ENCODE assay signal across 10 cellular contexts in the genomic region with DNA sequence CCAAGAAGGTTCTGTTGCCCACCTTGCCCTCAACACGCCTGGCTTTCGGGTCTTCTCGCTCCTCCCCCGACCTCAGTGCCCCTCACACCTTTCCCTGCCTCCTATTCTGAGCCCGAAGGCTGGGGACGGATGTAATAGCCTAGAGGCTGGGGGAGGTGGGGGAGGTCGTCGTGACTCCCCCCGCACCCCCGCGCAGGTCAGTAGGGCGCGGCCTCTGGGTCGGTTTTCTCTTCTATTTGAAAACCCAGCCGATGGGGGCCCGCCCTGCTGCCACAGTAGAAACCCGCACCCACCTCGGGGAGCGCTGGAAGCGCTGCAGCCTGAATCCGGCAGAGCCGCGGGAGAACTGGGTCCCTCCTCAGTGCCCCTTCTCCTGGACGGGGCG. TPM values are rescaled to one million over a fixed set of nuclear protein-coding genes. Genes with fewer than 3 reads are reported as not detected.
A peak's percentile ranks its signal among the peaks of the same experiment; 100 is the strongest.
DNase-seq lines count a peak whose midpoint lies in the region; ATAC-seq, FAIRE-seq and TF ChIP-seq lines count a peak whose summit lies in the region.
"Had no signal": no experiment of that assay in that cellular context is flagged by ENCODE, and none has a peak within 500 bp of the region (broad histone marks: within the 10 kb centered on the region; RNA-seq: fewer than 3 reads in every experiment).

No MANE protein-coding gene starts in this region.

- H3K4me2 ChIP-seq in mammary epithelial cell (ENCODE audit: insufficient read depth, low read depth, low read length) (no peak overlapping the region), H1 (ENCODE audit: insufficient read depth in 1 of 2, low read depth in 2 of 2, low read length in 2 of 2) (peak overlapping the region; percentile 78 to 94)

- no peak overlapping the region for H3K23ac ChIP-seq in H1 (ENCODE audit: insufficient read length)

- no TSS peak for BruUV-seq in mammary epithelial cell (replicated peaks; lab: Mats Ljungman, UMichigan)

- WGBS in mammary epithelial cell (ENCODE audit: low coverage, missing lambda C conversion rate): 81% methylated on average over 12 of the region's 25 CpGs
- WGBS in H1 (ENCODE audit: extremely low coverage in 1 of 2, insufficient coverage in 1 of 2, insufficient read length in 1 of 2, insufficient replicate concordance in 2 of 2, low coverage in 1 of 2, low lambda C conversion rate in 2 of 2, missing lambda C conversion rate in 1 of 2), 2 experiments: 1% methylated on average over 17 of the region's 25 CpGs; no CpG with 5 or more reads in 1 of the 2 experiments
- WGBS in urinary bladder: 14% methylated on average over 25 of the region's 25 CpGs

- H3K23me2 ChIP-seq in H1 (ENCODE audit: low read depth, low read length): peaks cover 14% of the 10 kb centered on the region

- H3K27ac ChIP-seq in breast epithelium: peak overlapping the region in 1 of 2 donors; percentile 71
- H3K27ac ChIP-seq in mammary epithelial cell (ENCODE audit: insufficient read depth, low read depth, low read length): no peak overlapping the region
- H3K27ac ChIP-seq in H1 (ENCODE audit: low read depth, low read length): peak overlapping the region; percentile 81; the same call in 1 of the 2 replicates
- peak overlapping the region; percentile 43 for H3K27ac ChIP-seq in urinary bladder (ENCODE audit: low read depth)
- no peak overlapping the region for H3K27ac ChIP-seq in RWPE1
- H3K27ac ChIP-seq: VCaP had no signal

- no peaks in the 10 kb centered on the region for H3K9me3 Mint-ChIP-seq in natural killer cell

- TF ChIP-seq CTCF in breast epithelium (IDR thresholded peaks at IDR 0.05) (no peak), mammary epithelial cell (conservative IDR thresholded peaks at IDR 0.05 in 1 of 2, IDR thresholded peaks at IDR 0.05 in 1 of 2; ENCODE audit: extremely low read depth in 1 of 2, insufficient read depth in 1 of 2, low read depth in 1 of 2, low read length in 2 of 2) (no peak), H1 (IDR thresholded peaks at IDR 0.05; ENCODE audit: control extremely low read depth in 1 of 3, insufficient read depth in 1 of 3, low read depth in 1 of 3, low read length in 3 of 3) (no peak), natural killer cell (IDR thresholded peaks at IDR 0.05) (no peak), RWPE1 (conservative IDR thresholded peaks at IDR 0.05; ENCODE audit: low read depth) (no peak)

- H3K9me3 ChIP-seq in breast epithelium: no peaks in the 10 kb centered on the region
- no peaks in the 10 kb centered on the region for H3K9me3 ChIP-seq in mammary epithelial cell (replicated peaks; ENCODE audit: insufficient read depth, low read length)
- no peaks in the 10 kb centered on the region for H3K9me3 ChIP-seq in H1 (ENCODE audit: insufficient read depth in 2 of 2, low read depth in 1 of 2, low read length in 1 of 2)

- no peak overlapping the region for H2AFZ ChIP-seq in mammary epithelial cell (ENCODE audit: low read depth, low read length)
- H2AFZ ChIP-seq in H1 (ENCODE audit: low read length): no peak overlapping the region

- peak overlapping the region; percentile 94 for H3K4ac ChIP-seq in H1 (replicated peaks; ENCODE audit: insufficient read length, low read depth, low read length)

- no peak overlapping the region; the same call in 1 of the 2 replicates for H2AK5ac ChIP-seq in H1 (ENCODE audit: low read depth, low read length)

- H3K27ac Mint-ChIP-seq in natural killer cell: peak overlapping the region in 1 of 2 donors; percentile 74

- H3K27me3 ChIP-seq in breast epithelium: no peaks in the 10 kb centered on the region
- peaks cover 24% of the 10 kb centered on the region for H3K27me3 ChIP-seq in mammary epithelial cell (ENCODE audit: insufficient read depth, low read length)
- H3K27me3 ChIP-seq in H1 (replicated peaks in 1 of 4; ENCODE audit: control insufficient read depth in 3 of 4, extremely low read depth in 1 of 4, insufficient read depth in 3 of 4, low read length in 3 of 4): no peaks in the 10 kb centered on the region

- peaks cover 0 to 21% of the 10 kb centered on the region in 2 donors for H3K27me3 Mint-ChIP-seq in natural killer cell (ENCODE audit: low read depth in 2 of 2)

- peak overlapping the region; percentile 4 for H4K5ac ChIP-seq in H1 (ENCODE audit: insufficient read length, low read depth, low read length)

- intact Hi-C loops in breast epithelium (cut with DNase I; ENCODE audit: low total_unique reads) (no loop called here), mammary epithelial cell (cut with micrococcal nuclease) (no loop called here), natural killer cell (cut with micrococcal nuclease) (no loop called here)

- peak overlapping the region; percentile 96 for H3K18ac ChIP-seq in H1 (ENCODE audit: extremely low read depth, low read length)

- FAIRE-seq in H1 (lab: Jason Lieb, UNC): no peak

- H3K79me2 ChIP-seq in mammary epithelial cell (ENCODE audit: insufficient read depth, low read length) (no peaks in the 10 kb centered on the region), H1 (ENCODE audit: control insufficient read depth in 1 of 2, insufficient read depth in 2 of 2, low read length in 2 of 2) (peaks cover 34 to 57% of the 10 kb centered on the region in 2 experiments)

- in situ Hi-C loops in mammary epithelial cell (cut with MboI; ENCODE audit: low sequenced_read_pairs in 2 of 2): no loop called here

- POLR2A ChIA-PET in H1 (lab: Charles Lee; ENCODE audit: partially characterized antibody): interaction anchor here (0.6 to 25.1 kb wide), 11 partner anchors 9 to 77 kb away, joined by 3 to 748 read pairs (median 4); partner anchors contain the start of gene PIF1
- POLR2A ChIA-PET in RWPE1 (lab: Yijun Ruan, JAX; ENCODE audit: low non-redundant PET): no interaction called here

- H2BK5ac ChIP-seq in H1 (ENCODE audit: low read depth, low read length): peak overlapping the region; percentile 97

- H3K36me3 ChIP-seq in breast epithelium (no peaks in the 10 kb centered on the region), mammary epithelial cell (ENCODE audit: insufficient read depth, low read length) (no peaks in the 10 kb centered on the region), H1 (ENCODE audit: control insufficient read depth in 2 of 4, insufficient read depth in 4 of 4, low read length in 3 of 4) (no peaks in the 10 kb centered on the region), urinary bladder (ENCODE audit: insufficient read depth) (no peaks in the 10 kb centered on the region)

- peak overlapping the region; percentile 63 to 97 (median 71) for H3K4me3 ChIP-seq in breast epithelium
- no peak overlapping the region for H3K4me3 ChIP-seq in mammary epithelial cell (replicated peaks in 1 of 3; ENCODE audit: insufficient read depth in 1 of 3, low read depth in 2 of 3, low read length in 3 of 3)
- peak overlapping the region; percentile 40 to 95 (median 75) for H3K4me3 ChIP-seq in H1 (ENCODE audit: extremely low read depth in 1 of 4, insufficient read depth in 2 of 4, low read depth in 3 of 4, low read length in 4 of 4)
- peak overlapping the region; percentile 79 for H3K4me3 ChIP-seq in urinary bladder (ENCODE audit: low read depth, low read length)

- H3K56ac ChIP-seq in H1 (replicated peaks; ENCODE audit: insufficient read length, low read depth, low read length): peak overlapping the region; percentile 90

- H4K91ac ChIP-seq in H1 (replicated peaks; ENCODE audit: insufficient read length, low read length): peak overlapping the region; percentile 84

- no peak overlapping the region for H3K14ac ChIP-seq in H1 (ENCODE audit: insufficient read length)

- dilution Hi-C loops in mammary epithelial cell (cut with HindIII; ENCODE audit: low sequenced_read_pairs): no loop called here

- peak overlapping the region; percentile 82 for H2BK120ac ChIP-seq in H1 (replicated peaks; ENCODE audit: low read depth, low read length)

- H3K4me1 Mint-ChIP-seq in natural killer cell: peaks cover 16 to 57% of the 10 kb centered on the region in 2 donors

- no peak for TF ChIP-seq POLR2A in breast epithelium (IDR thresholded peaks at IDR 0.05)
- no peak for TF ChIP-seq POLR2A in H1 (IDR thresholded peaks at IDR 0.05; ENCODE audit: control extremely low read depth in 1 of 2, low read depth in 2 of 2, low read length in 2 of 2)

- DNase-seq in breast epithelium (ENCODE audit: low spot score in 2 of 2) (no peak), mammary epithelial cell (no peak), H1 (ENCODE audit: low read depth in 1 of 2, low spot score in 2 of 2) (peak in 1 of 2 experiments; percentile 67), natural killer cell (no peak), RWPE1 (ENCODE audit: low spot score) (no peak), NCI-H2081 treated with DMSO at 0.1 percent for 48 hours (lab: John Stamatoyannopoulos, UW) (no peak)
- DNase-seq: NCI-H1930 had no signal

- peaks cover 10% of the 10 kb centered on the region; the same call in 1 of the 2 replicates for H3K79me1 ChIP-seq in H1 (ENCODE audit: low read depth, low read length)

- ATAC-seq in natural killer cell (no peak), GM21717 (IDR thresholded peaks at IDR 0.05; ENCODE audit: unreplicated experiment) (no peak)

- no peaks in the 10 kb centered on the region for H3K36me3 Mint-ChIP-seq in natural killer cell

- no peak overlapping the region; the same call in 1 of the 2 replicates for H2BK15ac ChIP-seq in H1 (ENCODE audit: low read length)

- no peak; a peak in 1 of 4 replicates for TF ChIP-seq RAD21 in H1 (IDR thresholded peaks at IDR 0.05 in 1 of 2, conservative IDR thresholded peaks at IDR 0.05 in 1 of 2; ENCODE audit: low read depth in 2 of 2, low read length in 2 of 2)

- CTCF ChIA-PET in mammary epithelial cell (lab: Charles Lee; ENCODE audit: low non-redundant PET) (no interaction called here), H1 (lab: Charles Lee; ENCODE audit: partially characterized antibody) (interaction anchor here (10.7 kb wide), 1 partner anchor 32 kb away, joined by 129 read pairs; no protein-coding TSS in a partner anchor), RWPE1 (lab: Yijun Ruan, JAX) (no interaction called here)

- no peaks in the 10 kb centered on the region for H4K20me1 ChIP-seq in mammary epithelial cell (ENCODE audit: insufficient read depth, low read length)
- peaks cover 0 to 5% of the 10 kb centered on the region in 2 experiments for H4K20me1 ChIP-seq in H1 (replicated peaks in 1 of 2; ENCODE audit: control insufficient read depth in 1 of 2, insufficient read depth in 2 of 2, low read length in 2 of 2)

- TF ChIP-seq EP300 in H1 (IDR thresholded peaks at IDR 0.05; ENCODE audit: borderline replicate concordance in 1 of 2, low read depth in 2 of 2, low read length in 2 of 2): no peak

- peak overlapping the region; percentile 86; the same call in 1 of the 2 replicates for H2BK12ac ChIP-seq in H1 (ENCODE audit: low read depth, low read length)

- peak overlapping the region; percentile 39; the same call in 1 of the 2 replicates for H4K8ac ChIP-seq in H1 (ENCODE audit: extremely low read depth, insufficient read depth, low read length)

- H2BK20ac ChIP-seq in H1 (ENCODE audit: low read length): peak overlapping the region; percentile 66; the same call in 1 of the 2 replicates

- peak overlapping the region; percentile 89 for H3K4me3 Mint-ChIP-seq in natural killer cell

- H3K4me1 ChIP-seq in breast epithelium (peaks cover 0 to 6% of the 10 kb centered on the region in 2 donors), mammary epithelial cell (ENCODE audit: insufficient read depth, low read length) (peaks cover 3% of the 10 kb centered on the region), H1 (replicated peaks in 1 of 4; ENCODE audit: control insufficient read depth in 3 of 4, insufficient read depth in 4 of 4, low read length in 3 of 4) (peaks cover 22 to 33% (median 28%) of the 10 kb centered on the region in 4 experiments), urinary bladder (ENCODE audit: insufficient read depth) (peaks cover 1% of the 10 kb centered on the region)

- H3K9ac ChIP-seq in mammary epithelial cell (ENCODE audit: insufficient read depth, low read length): no peak overlapping the region
- peak overlapping the region in 3 of 4 experiments; percentile 26 to 60 (median 51); a peak in 3 of 7 replicates for H3K9ac ChIP-seq in H1 (replicated peaks in 1 of 4; ENCODE audit: extremely low read depth in 1 of 4, low read depth in 3 of 4, low read length in 3 of 4)

RNA-seq across cellular contexts. Expression of gene RBPMS2, which starts 1.0 kb away (rescaled TPM):
- total RNA-seq in breast epithelium (1 to 10 TPM in 1 of 3 donors, under 1 TPM in 1, not detected in 1; 0.66 to 1.9 TPM), mammary epithelial cell (not detected), natural killer cell (10 to 100 TPM in 2 of 3 donors, 1 to 10 TPM in 1; 7.2 to 25.8 (median 14.7) TPM), urinary bladder (4.0 TPM)
- polyA plus RNA-seq in mammary epithelial cell (0.03 TPM), H1 (2011; rRNA removed) (55.8 and 104 TPM in 2 replicates), urinary bladder (90.9 TPM)
- polyA minus RNA-seq in mammary epithelial cell: not detected
- total RNA-seq in H1 (2021; fragmentation: NEBNext Ultra II Directional; extraction: Animal tissue kit (Norgen Biotek cat#: 25700)): 238 and 243 TPM in 2 replicates
- polyA plus RNA-seq in H1 (2011; cell fraction: cytosol; rRNA removed): 31.2 TPM
- 88.9 TPM for polyA plus RNA-seq in H1 (2011; cell fraction: nucleus; rRNA removed)
- polyA plus RNA-seq in H1 (2012, experiment 1 of 2): 145 to 173 TPM (median 167 TPM) in 4 replicates
- 212 TPM for polyA plus RNA-seq in H1 (2012, experiment 2 of 2)
- 218 TPM for polyA plus RNA-seq in H1 (2013, experiment 1 of 2)
- 220 TPM for polyA plus RNA-seq in H1 (2013, experiment 2 of 2)
- 28.4 and 38.8 TPM in 2 replicates for polyA minus RNA-seq in H1 (2011; rRNA and poly(A)+ RNA removed)
- polyA minus RNA-seq in H1 (2011; cell fraction: cytosol; rRNA and poly(A)+ RNA removed): 90.8 TPM
- polyA minus RNA-seq in H1 (2011; cell fraction: nucleus; rRNA and poly(A)+ RNA removed): 44.7 TPM

RNA-seq across cellular contexts. Expression of gene PIF1, which starts 49.1 kb away (rescaled TPM):
- total RNA-seq in breast epithelium (1 to 10 TPM in 1 of 3 donors, under 1 TPM in 2; 0.44 to 1.3 (median 0.66) TPM), mammary epithelial cell (10 to 100 TPM in 1 of 2 donors, under 1 TPM in 1; 0.83 to 17.3 TPM), natural killer cell (10 to 100 TPM in 1 of 3 donors, 1 to 10 TPM in 2; 6.2 to 23.9 (median 9.7) TPM), urinary bladder (4.1 TPM)
- polyA plus RNA-seq in mammary epithelial cell (10.7 TPM), H1 (2011; rRNA removed) (73.3 and 109 TPM in 2 replicates), urinary bladder (3.1 TPM)
- 7.1 TPM for polyA minus RNA-seq in mammary epithelial cell
- 136 and 138 TPM in 2 replicates for total RNA-seq in H1 (2021; fragmentation: NEBNext Ultra II Directional; extraction: Animal tissue kit (Norgen Biotek cat#: 25700))
- polyA plus RNA-seq in H1 (2011; cell fraction: cytosol; rRNA removed): 187 TPM
- 354 TPM for polyA plus RNA-seq in H1 (2011; cell fraction: nucleus; rRNA removed)
- polyA plus RNA-seq in H1 (2012, experiment 1 of 2): 86.6 to 119 TPM (median 110 TPM) in 4 replicates
- 48.2 TPM for polyA plus RNA-seq in H1 (2012, experiment 2 of 2)
- polyA plus RNA-seq in H1 (2013, experiment 1 of 2): 97.6 TPM
- 85.4 TPM for polyA plus RNA-seq in H1 (2013, experiment 2 of 2)
- polyA minus RNA-seq in H1 (2011; rRNA and poly(A)+ RNA removed): 36.6 and 38.3 TPM in 2 replicates
- polyA minus RNA-seq in H1 (2011; cell fraction: cytosol; rRNA and poly(A)+ RNA removed): 57.2 TPM
- polyA minus RNA-seq in H1 (2011; cell fraction: nucleus; rRNA and poly(A)+ RNA removed): 83.5 TPM

Comparison
In these comparisons a context has a peak if more than half of its experiments do, and no peak if none do; other contexts are left out.
1. H3K4me3 ChIP-seq: peak in breast epithelium (3 of 3), H1 (4 of 4) and urinary bladder (single experiment); none in mammary epithelial cell (0 of 3).
2. H3K27ac ChIP-seq: peak in H1 (single experiment) and urinary bladder (single experiment); none in mammary epithelial cell (single experiment) and RWPE1 (single experiment).